Comparison of ENCODE assay signal across 26 cellular contexts in the genomic region with DNA sequence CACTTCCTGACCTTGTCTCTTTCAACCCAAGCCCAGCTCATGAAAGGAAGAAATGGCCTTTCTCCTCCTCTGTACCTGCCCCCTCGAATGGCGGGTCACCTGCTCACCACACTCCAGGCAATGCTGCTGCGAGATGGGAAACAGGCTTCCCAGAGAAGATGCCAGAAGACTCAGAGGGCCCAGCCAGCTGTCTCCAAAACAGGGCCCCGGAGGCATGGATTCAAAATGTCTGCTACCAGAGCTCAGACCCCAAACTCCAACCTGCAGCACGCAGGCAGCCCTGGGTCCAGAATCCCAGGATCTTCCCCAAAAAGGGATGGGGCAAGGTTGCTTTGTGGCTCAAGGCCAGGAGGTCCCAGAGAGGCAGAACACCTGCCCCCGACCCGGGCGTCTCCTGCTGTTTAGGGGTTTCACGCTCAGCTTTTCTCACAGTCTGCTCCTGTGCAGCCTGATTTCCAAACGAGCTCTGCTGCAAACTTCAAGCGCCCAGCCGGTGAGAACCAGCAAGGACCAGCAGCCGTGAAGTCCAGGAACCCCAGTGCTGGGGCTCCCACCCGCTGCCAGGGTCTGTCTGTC. TPM values are rescaled to one million over a fixed set of nuclear protein-coding genes. Genes with fewer than 3 reads are reported as not detected.
A peak's percentile ranks its signal among the peaks of the same experiment; 100 is the strongest.
DNase-seq lines count a peak whose midpoint lies in the region; ATAC-seq, FAIRE-seq and TF ChIP-seq lines count a peak whose summit lies in the region.
"Had no signal": no experiment of that assay in that cellular context is flagged by ENCODE, and none has a peak within 500 bp of the region (broad histone marks: within the 10 kb centered on the region; RNA-seq: fewer than 3 reads in every experiment).

No MANE protein-coding gene starts in this region.

- H3K36me3 ChIP-seq in right atrium auricular region (no peaks in the 10 kb centered on the region), OCI-LY3 (replicated peaks; ENCODE audit: low read depth, low read length) (peaks cover 22% of the 10 kb centered on the region), kidney (ENCODE audit: control insufficient read depth in 1 of 2, insufficient read depth in 2 of 2, low read length in 2 of 2) (no peaks in the 10 kb centered on the region), aorta (ENCODE audit: control insufficient read depth in 1 of 2, insufficient read depth in 2 of 2, low read length in 1 of 2) (no peaks in the 10 kb centered on the region)
- H3K36me3 ChIP-seq: upper lobe of right lung had no signal

- TF ChIP-seq CTCF in right atrium auricular region (IDR thresholded peaks at IDR 0.05) (no peak), OCI-LY3 (IDR thresholded peaks at IDR 0.05; ENCODE audit: low read depth, low read length) (no peak), kidney (IDR thresholded peaks at IDR 0.05; ENCODE audit: borderline replicate concordance, extremely low read depth, insufficient read depth) (no peak)

- no peak for FAIRE-seq in kidney (lab: Jason Lieb, UNC)
- FAIRE-seq: A204.1, GM12878, islet of Langerhans, TTC549 had no signal

- 93 to 94% methylated on average over 14 of the region's 14 CpGs for WGBS in aorta, 2 donors

- no peak overlapping the region for H3K27ac ChIP-seq in right atrium auricular region
- H3K27ac ChIP-seq in OCI-LY3 (ENCODE audit: low read length): peak overlapping the region; percentile 67
- H3K27ac ChIP-seq in kidney (ENCODE audit: low read depth in 2 of 2, low read length in 2 of 2): peak overlapping the region; percentile 43 to 55
- no peak overlapping the region for H3K27ac ChIP-seq in aorta (ENCODE audit: low read depth in 1 of 2, low read length in 2 of 2)
- H3K27ac ChIP-seq: upper lobe of right lung had no signal

- H3K4me1 ChIP-seq in right atrium auricular region: peaks cover 0 to 19% of the 10 kb centered on the region in 2 donors
- H3K4me1 ChIP-seq in OCI-LY3 (ENCODE audit: low read length): peaks cover 88% of the 10 kb centered on the region
- H3K4me1 ChIP-seq in kidney (ENCODE audit: control insufficient read depth in 1 of 2, insufficient read depth in 1 of 2, low read depth in 1 of 2, low read length in 2 of 2): peaks cover 0 to 51% of the 10 kb centered on the region in 2 donors
- no peaks in the 10 kb centered on the region for H3K4me1 ChIP-seq in aorta (ENCODE audit: control insufficient read depth in 1 of 2, insufficient read depth in 2 of 2, low read length in 2 of 2)

- H3K27me3 ChIP-seq in right atrium auricular region: no peaks in the 10 kb centered on the region
- H3K27me3 ChIP-seq in OCI-LY3 (ENCODE audit: low read depth, low read length): no peaks in the 10 kb centered on the region
- H3K27me3 ChIP-seq in aorta (ENCODE audit: control insufficient read depth in 1 of 2, insufficient read depth in 2 of 2, low read length in 1 of 2): no peaks in the 10 kb centered on the region
- H3K27me3 ChIP-seq: upper lobe of right lung had no signal

- H3K9me3 ChIP-seq in right atrium auricular region (no peaks in the 10 kb centered on the region), OCI-LY3 (ENCODE audit: insufficient read depth, low read length) (no peaks in the 10 kb centered on the region), kidney (ENCODE audit: control insufficient read depth in 1 of 2, low read length in 2 of 2) (no peaks in the 10 kb centered on the region), aorta (ENCODE audit: control insufficient read depth, low read length) (no peaks in the 10 kb centered on the region)
- H3K9me3 ChIP-seq: SK-N-SH, upper lobe of right lung had no signal

- no peak for ATAC-seq in Right ventricle myocardium superior (ENCODE audit: poor library complexity)
- ATAC-seq in aorta (ENCODE audit: low FRiP score): no peak
- no peak for ATAC-seq in HG02623 (IDR thresholded peaks at IDR 0.05; ENCODE audit: unreplicated experiment)
- ATAC-seq: activated CD4-positive, CD25-positive, alpha-beta regulatory T cell treated with anti-CD3 and anti-CD28 coated beads, Interleukin-2, amount 50 U/mL, for 24 hours; activated naive CD8-positive, alpha-beta T cell treated with anti-CD3 and anti-CD28 coated beads, Interleukin-2, amount 50 U/mL, for 24 hours; effector memory CD8-positive, alpha-beta T cell; GM12878; naive thymus-derived CD8-positive, alpha-beta T cell; upper lobe of right lung had no signal

- peaks cover 94% of the 10 kb centered on the region for H3K79me2 ChIP-seq in OCI-LY3 (ENCODE audit: low read length)

- H3K9ac ChIP-seq in OCI-LY3 (ENCODE audit: low read length): peak overlapping the region; percentile 56; the same call in 1 of the 2 replicates
- H3K9ac ChIP-seq in kidney (ENCODE audit: low read length in 2 of 2): no peak overlapping the region
- H3K9ac ChIP-seq: SK-N-SH had no signal

- DNase-seq in Right ventricle myocardium superior (peak; percentile 22), right atrium auricular region (ENCODE audit: low spot score) (no peak), kidney (peak; percentile 59), aorta (peak; percentile 18 to 54), T1000 (lab: John Stamatoyannopoulos, UW) (no peak)
- DNase-seq in activated CD8-positive, alpha-beta memory T cell treated with anti-CD3 and anti-CD28 coated beads, Interleukin-2, amount 50 U/mL, for 48 hours: no peak
- DNase-seq: activated CD4-positive, alpha-beta memory T cell treated with anti-CD3 and anti-CD28 coated beads for 36 hours; activated naive CD4-positive, alpha-beta T cell; activated naive CD8-positive, alpha-beta T cell treated with anti-CD3 and anti-CD28 coated beads, Interleukin-2, amount 50 U/mL, for 24 hours; CD4-positive, alpha-beta memory T cell; central memory CD4-positive, alpha-beta T cell; DMS 273 treated with DMSO at 0.1 percent for 48 hours; effector memory CD8-positive, alpha-beta T cell; erythroblast; naive thymus-derived CD8-positive, alpha-beta T cell; NCI-H1048; SK-N-SH; stimulated activated naive CD4-positive, alpha-beta T cell; upper lobe of right lung had no signal

- H4K20me1 ChIP-seq in OCI-LY3 (ENCODE audit: insufficient read depth, low read length): peaks cover 10% of the 10 kb centered on the region

- H2AFZ ChIP-seq in OCI-LY3 (ENCODE audit: low read depth, low read length): no peak overlapping the region

- intact Hi-C loops in Right ventricle myocardium superior (cut with DNase I): no loop called here
- intact Hi-C loops in kidney (cut with DNase I): no loop called here
- intact Hi-C loops in aorta (cut with DNase I): no loop called here

- peak overlapping the region; percentile 67 for H3K4me2 ChIP-seq in OCI-LY3 (ENCODE audit: low read length)
- H3K4me2 ChIP-seq: SK-N-SH had no signal

- H3K4me3 ChIP-seq in right atrium auricular region (no peak overlapping the region), OCI-LY3 (ENCODE audit: low read length) (peak overlapping the region; percentile 51; the same call in 1 of the 2 replicates), kidney (ENCODE audit: low read length in 2 of 2) (no peak overlapping the region), aorta (ENCODE audit: low read length in 2 of 2) (no peak overlapping the region)
- H3K4me3 ChIP-seq: GM12878, upper lobe of right lung had no signal

RNA-seq across cellular contexts. Expression of gene VAV2, which starts 42.5 kb away (rescaled TPM):
- total RNA-seq in Right ventricle myocardium superior: 4.9 TPM
- 1 to 10 TPM; 3.4 to 6.0 TPM for total RNA-seq in right atrium auricular region
- total RNA-seq in kidney: 47.1 TPM
- polyA plus RNA-seq in kidney (ENCODE audit: insufficient read depth, low read depth, low replicate concordance): 22.3 TPM
- total RNA-seq in aorta: 10 to 100 TPM; 12.0 to 25.4 TPM
- polyA plus RNA-seq in aorta: 10 to 100 TPM in 1 of 2 donors, 1 to 10 TPM in 1; 9.0 to 11.6 TPM

Comparison
In these comparisons a context has a peak if more than half of its experiments do, and no peak if none do; other contexts are left out.
1. DNase-seq: peak in Right ventricle myocardium superior (single experiment), kidney (single experiment) and aorta (2 of 2); none in right atrium auricular region (single experiment), T1000 (single experiment) and activated CD8-positive, alpha-beta memory T cell treated with anti-CD3 and anti-CD28 coated beads, Interleukin-2, amount 50 U/mL, for 48 hours (single experiment).
2. H3K27ac ChIP-seq: peak in OCI-LY3 (single experiment) and kidney (2 of 2); none in right atrium auricular region (0 of 2) and aorta (0 of 2).